Comparison of ENCODE assay signal across 1 cellular context in the genomic region with DNA sequence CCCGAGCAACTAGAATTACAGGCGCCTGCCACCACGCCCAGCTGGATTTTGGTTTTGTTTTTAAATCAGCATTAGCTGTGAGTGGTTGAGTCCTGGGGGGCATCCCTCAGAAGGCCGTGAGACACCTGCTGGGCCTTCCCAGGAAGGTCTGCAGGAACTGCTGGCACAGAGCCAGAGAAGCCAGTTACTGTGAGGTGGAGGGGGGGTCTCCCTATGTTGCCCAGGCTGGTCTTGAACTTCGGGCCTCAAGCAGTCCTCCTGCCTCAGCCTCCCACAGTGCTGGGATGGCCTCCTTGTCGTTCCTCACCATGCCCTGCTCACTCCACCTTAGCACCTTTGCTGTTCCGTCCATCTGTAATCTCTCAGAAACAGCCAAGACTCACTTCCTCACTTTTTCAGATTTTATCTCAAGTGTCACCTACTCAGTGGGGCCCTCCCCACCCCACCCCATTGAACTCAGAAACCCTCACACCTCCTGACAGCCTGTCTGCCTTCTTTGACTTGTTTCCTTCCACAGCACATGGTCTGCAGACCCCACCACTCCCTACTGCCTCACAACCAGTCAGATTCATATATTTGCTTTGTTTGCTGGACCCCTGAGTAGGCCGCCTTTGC.
TF ChIP-seq lines count a peak whose summit lies in the region.

No MANE protein-coding gene starts in this region.

TF ChIP-seq in K562, 482 proteins besides CTCF, POLR2A, EP300 and RAD21 (continued from another document and continues in another):
- TF ChIP-seq, protein P1, sequence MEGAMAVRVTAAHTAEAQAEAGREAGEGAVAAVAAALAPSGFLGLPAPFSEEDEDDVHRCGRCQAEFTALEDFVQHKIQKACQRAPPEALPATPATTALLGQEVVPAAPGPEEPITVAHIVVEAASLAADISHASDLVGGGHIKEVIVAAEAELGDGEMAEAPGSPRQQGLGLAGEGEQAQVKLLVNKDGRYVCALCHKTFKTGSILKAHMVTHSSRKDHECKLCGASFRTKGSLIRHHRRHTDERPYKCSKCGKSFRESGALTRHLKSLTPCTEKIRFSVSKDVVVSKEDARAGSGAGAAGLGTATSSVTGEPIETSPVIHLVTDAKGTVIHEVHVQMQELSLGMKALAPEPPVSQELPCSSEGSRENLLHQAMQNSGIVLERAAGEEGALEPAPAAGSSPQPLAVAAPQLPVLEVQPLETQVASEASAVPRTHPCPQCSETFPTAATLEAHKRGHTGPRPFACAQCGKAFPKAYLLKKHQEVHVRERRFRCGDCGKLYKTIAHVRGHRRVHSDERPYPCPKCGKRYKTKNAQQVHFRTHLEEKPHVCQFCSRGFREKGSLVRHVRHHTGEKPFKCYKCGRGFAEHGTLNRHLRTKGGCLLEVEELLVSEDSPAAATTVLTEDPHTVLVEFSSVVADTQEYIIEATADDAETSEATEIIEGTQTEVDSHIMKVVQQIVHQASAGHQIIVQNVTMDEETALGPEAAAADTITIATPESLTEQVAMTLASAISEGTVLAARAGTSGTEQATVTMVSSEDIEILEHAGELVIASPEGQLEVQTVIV (CRISPR knock-in tag; IDR thresholded peaks at IDR 0.05; ENCODE audit: borderline replicate concordance): no peak
- TF ChIP-seq ZNF239 (CRISPR knock-in tag; IDR thresholded peaks at IDR 0.05): no peak
- no peak for TF ChIP-seq FOS (IDR thresholded peaks at IDR 0.05; ENCODE audit: extremely low read depth, insufficient read length)
- TF ChIP-seq, protein P2, sequence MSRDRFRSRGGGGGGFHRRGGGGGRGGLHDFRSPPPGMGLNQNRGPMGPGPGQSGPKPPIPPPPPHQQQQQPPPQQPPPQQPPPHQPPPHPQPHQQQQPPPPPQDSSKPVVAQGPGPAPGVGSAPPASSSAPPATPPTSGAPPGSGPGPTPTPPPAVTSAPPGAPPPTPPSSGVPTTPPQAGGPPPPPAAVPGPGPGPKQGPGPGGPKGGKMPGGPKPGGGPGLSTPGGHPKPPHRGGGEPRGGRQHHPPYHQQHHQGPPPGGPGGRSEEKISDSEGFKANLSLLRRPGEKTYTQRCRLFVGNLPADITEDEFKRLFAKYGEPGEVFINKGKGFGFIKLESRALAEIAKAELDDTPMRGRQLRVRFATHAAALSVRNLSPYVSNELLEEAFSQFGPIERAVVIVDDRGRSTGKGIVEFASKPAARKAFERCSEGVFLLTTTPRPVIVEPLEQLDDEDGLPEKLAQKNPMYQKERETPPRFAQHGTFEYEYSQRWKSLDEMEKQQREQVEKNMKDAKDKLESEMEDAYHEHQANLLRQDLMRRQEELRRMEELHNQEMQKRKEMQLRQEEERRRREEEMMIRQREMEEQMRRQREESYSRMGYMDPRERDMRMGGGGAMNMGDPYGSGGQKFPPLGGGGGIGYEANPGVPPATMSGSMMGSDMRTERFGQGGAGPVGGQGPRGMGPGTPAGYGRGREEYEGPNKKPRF (IDR thresholded peaks at IDR 0.05; ENCODE audit: low read depth, low read length): no peak
- no peak for TF ChIP-seq ARHGAP35 (IDR thresholded peaks at IDR 0.05; ENCODE audit: partially characterized antibody)
- no peak for TF ChIP-seq PHF20 (IDR thresholded peaks at IDR 0.05; ENCODE audit: partially characterized antibody)
- TF ChIP-seq HINFP (tag; conservative IDR thresholded peaks at IDR 0.05; ENCODE audit: low read depth): no peak
- TF ChIP-seq SP2 (IDR thresholded peaks at IDR 0.05; ENCODE audit: extremely low read depth, low read depth, low read length, poor library complexity, severe bottlenecking): no peak
- TF ChIP-seq DDX20 (tag; IDR thresholded peaks at IDR 0.05; ENCODE audit: low read depth): no peak
- no peak for TF ChIP-seq TAF1 (IDR thresholded peaks at IDR 0.05; ENCODE audit: control insufficient read depth, extremely low read depth, insufficient read depth, low read length, severe bottlenecking)
- no peak for TF ChIP-seq ZNF695 (CRISPR knock-in tag; IDR thresholded peaks at IDR 0.05)
- TF ChIP-seq GABPB1 (CRISPR knock-in tag; IDR thresholded peaks at IDR 0.05): no peak
- TF ChIP-seq RBM39 (optimal IDR thresholded peaks at IDR 0.05; ENCODE audit: low read depth, low read length): no peak
- no peak for TF ChIP-seq ZNF143 (CRISPR knock-in tag; IDR thresholded peaks at IDR 0.05)
- no peak for TF ChIP-seq RFX1 (IDR thresholded peaks at IDR 0.05)
- no peak for TF ChIP-seq ZNF707 (CRISPR knock-in tag; conservative IDR thresholded peaks at IDR 0.05)
- TF ChIP-seq U2AF1 (optimal IDR thresholded peaks at IDR 0.05; ENCODE audit: low read depth, low read length): no peak
- TF ChIP-seq ZNF224 (CRISPR knock-in tag; IDR thresholded peaks at IDR 0.05): no peak
- TF ChIP-seq SAFB2 (IDR thresholded peaks at IDR 0.05; ENCODE audit: borderline replicate concordance, low read depth, low read length, severe bottlenecking): no peak
- TF ChIP-seq ZNF507 (tag; conservative IDR thresholded peaks at IDR 0.05): no peak
- peak in 1 of 2 experiments; percentile 75; a peak in 2 of 4 replicates for TF ChIP-seq HDAC1 (IDR thresholded peaks at IDR 0.05)
- TF ChIP-seq ZNF778 (CRISPR knock-in tag; IDR thresholded peaks at IDR 0.05): no peak
- TF ChIP-seq CCAR2 (IDR thresholded peaks at IDR 0.05; ENCODE audit: low read depth, low read length): no peak
- TF ChIP-seq RCOR1 (IDR thresholded peaks at IDR 0.05; ENCODE audit: borderline replicate concordance in 1 of 2, low read depth in 2 of 2, low read length in 2 of 2): peak in 1 of 2 experiments; percentile 84; a peak in 2 of 4 replicates
- TF ChIP-seq, protein P3, sequence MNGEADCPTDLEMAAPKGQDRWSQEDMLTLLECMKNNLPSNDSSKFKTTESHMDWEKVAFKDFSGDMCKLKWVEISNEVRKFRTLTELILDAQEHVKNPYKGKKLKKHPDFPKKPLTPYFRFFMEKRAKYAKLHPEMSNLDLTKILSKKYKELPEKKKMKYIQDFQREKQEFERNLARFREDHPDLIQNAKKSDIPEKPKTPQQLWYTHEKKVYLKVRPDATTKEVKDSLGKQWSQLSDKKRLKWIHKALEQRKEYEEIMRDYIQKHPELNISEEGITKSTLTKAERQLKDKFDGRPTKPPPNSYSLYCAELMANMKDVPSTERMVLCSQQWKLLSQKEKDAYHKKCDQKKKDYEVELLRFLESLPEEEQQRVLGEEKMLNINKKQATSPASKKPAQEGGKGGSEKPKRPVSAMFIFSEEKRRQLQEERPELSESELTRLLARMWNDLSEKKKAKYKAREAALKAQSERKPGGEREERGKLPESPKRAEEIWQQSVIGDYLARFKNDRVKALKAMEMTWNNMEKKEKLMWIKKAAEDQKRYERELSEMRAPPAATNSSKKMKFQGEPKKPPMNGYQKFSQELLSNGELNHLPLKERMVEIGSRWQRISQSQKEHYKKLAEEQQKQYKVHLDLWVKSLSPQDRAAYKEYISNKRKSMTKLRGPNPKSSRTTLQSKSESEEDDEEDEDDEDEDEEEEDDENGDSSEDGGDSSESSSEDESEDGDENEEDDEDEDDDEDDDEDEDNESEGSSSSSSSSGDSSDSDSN (IDR thresholded peaks at IDR 0.05; ENCODE audit: borderline replicate concordance in 1 of 2, low read depth in 2 of 2, low read length in 2 of 2): no peak
- TF ChIP-seq, protein P4, sequence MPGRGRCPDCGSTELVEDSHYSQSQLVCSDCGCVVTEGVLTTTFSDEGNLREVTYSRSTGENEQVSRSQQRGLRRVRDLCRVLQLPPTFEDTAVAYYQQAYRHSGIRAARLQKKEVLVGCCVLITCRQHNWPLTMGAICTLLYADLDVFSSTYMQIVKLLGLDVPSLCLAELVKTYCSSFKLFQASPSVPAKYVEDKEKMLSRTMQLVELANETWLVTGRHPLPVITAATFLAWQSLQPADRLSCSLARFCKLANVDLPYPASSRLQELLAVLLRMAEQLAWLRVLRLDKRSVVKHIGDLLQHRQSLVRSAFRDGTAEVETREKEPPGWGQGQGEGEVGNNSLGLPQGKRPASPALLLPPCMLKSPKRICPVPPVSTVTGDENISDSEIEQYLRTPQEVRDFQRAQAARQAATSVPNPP (IDR thresholded peaks at IDR 0.05; ENCODE audit: borderline replicate concordance, insufficient read depth, insufficient read length): no peak
- no peak for TF ChIP-seq THRAP3 (IDR thresholded peaks at IDR 0.05; ENCODE audit: borderline replicate concordance)
- no peak for TF ChIP-seq ZNF584 (CRISPR knock-in tag; IDR thresholded peaks at IDR 0.05; ENCODE audit: low read depth)
- no peak for TF ChIP-seq CHD2 (IDR thresholded peaks at IDR 0.05; ENCODE audit: low read depth, low read length)
- TF ChIP-seq MTA2 (IDR thresholded peaks at IDR 0.05; ENCODE audit: low read depth): peak; percentile 50; the same call in 1 of the 2 replicates
- TF ChIP-seq MTA1 (IDR thresholded peaks at IDR 0.05; ENCODE audit: borderline replicate concordance): 0 out of 2 replicates have a peak, but pooled peaks have one; percentile 61
- no peak for TF ChIP-seq NUFIP1 (IDR thresholded peaks at IDR 0.05; ENCODE audit: partially characterized antibody)
- no peak for TF ChIP-seq RB1 (IDR thresholded peaks at IDR 0.05; ENCODE audit: low read depth)
- TF ChIP-seq SMAD1 (IDR thresholded peaks at IDR 0.05; ENCODE audit: low read depth, low read length, partially characterized antibody): peak; percentile 44
- TF ChIP-seq, protein P5, sequence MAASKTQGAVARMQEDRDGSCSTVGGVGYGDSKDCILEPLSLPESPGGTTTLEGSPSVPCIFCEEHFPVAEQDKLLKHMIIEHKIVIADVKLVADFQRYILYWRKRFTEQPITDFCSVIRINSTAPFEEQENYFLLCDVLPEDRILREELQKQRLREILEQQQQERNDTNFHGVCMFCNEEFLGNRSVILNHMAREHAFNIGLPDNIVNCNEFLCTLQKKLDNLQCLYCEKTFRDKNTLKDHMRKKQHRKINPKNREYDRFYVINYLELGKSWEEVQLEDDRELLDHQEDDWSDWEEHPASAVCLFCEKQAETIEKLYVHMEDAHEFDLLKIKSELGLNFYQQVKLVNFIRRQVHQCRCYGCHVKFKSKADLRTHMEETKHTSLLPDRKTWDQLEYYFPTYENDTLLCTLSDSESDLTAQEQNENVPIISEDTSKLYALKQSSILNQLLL (CRISPR knock-in tag; IDR thresholded peaks at IDR 0.05; ENCODE audit: borderline replicate concordance): no peak
- TF ChIP-seq, protein P6, sequence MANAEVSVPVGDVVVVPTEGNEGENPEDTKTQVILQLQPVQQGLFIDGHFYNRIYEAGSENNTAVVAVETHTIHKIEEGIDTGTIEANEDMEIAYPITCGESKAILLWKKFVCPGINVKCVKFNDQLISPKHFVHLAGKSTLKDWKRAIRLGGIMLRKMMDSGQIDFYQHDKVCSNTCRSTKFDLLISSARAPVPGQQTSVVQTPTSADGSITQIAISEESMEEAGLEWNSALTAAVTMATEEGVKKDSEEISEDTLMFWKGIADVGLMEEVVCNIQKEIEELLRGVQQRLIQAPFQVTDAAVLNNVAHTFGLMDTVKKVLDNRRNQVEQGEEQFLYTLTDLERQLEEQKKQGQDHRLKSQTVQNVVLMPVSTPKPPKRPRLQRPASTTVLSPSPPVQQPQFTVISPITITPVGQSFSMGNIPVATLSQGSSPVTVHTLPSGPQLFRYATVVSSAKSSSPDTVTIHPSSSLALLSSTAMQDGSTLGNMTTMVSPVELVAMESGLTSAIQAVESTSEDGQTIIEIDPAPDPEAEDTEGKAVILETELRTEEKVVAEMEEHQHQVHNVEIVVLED (CRISPR knock-in tag; IDR thresholded peaks at IDR 0.05): no peak
- TF ChIP-seq ZNF785 (CRISPR knock-in tag; IDR thresholded peaks at IDR 0.05): no peak
- no peak for TF ChIP-seq KAT8 (IDR thresholded peaks at IDR 0.05; ENCODE audit: low read depth)
- TF ChIP-seq SRSF3 (IDR thresholded peaks at IDR 0.05; ENCODE audit: insufficient read depth, low read length): no peak
- no peak for TF ChIP-seq JUN (IDR thresholded peaks at IDR 0.05; ENCODE audit: borderline replicate concordance, low read depth, low read length)
- TF ChIP-seq JUN (CRISPR knock-in tag; IDR thresholded peaks at IDR 0.05; ENCODE audit: borderline replicate concordance): no peak
- TF ChIP-seq MTF1 (CRISPR knock-in tag; IDR thresholded peaks at IDR 0.05; ENCODE audit: borderline replicate concordance): no peak
- TF ChIP-seq HIVEP1 (CRISPR knock-in tag; IDR thresholded peaks at IDR 0.05): no peak
- no peak for TF ChIP-seq MAFG (tag; conservative IDR thresholded peaks at IDR 0.05)
- no peak; the same call in 1 of the 2 replicates for TF ChIP-seq NFE2 (IDR thresholded peaks at IDR 0.05; ENCODE audit: low read depth)
- TF ChIP-seq, protein P7, sequence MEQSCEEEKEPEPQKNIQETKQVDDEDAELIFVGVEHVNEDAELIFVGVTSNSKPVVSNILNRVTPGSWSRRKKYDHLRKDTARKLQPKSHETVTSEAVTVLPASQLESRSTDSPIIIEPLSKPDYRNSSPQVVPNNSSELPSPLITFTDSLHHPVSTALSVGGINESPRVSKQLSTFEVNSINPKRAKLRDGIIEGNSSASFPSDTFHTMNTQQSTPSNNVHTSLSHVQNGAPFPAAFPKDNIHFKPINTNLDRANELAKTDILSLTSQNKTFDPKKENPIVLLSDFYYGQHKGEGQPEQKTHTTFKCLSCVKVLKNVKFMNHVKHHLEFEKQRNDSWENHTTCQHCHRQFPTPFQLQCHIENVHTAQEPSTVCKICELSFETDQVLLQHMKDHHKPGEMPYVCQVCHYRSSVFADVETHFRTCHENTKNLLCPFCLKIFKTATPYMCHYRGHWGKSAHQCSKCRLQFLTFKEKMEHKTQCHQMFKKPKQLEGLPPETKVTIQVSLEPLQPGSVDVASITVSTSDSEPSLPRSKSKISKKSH (CRISPR knock-in tag; IDR thresholded peaks at IDR 0.05): no peak
- TF ChIP-seq TOE1 (IDR thresholded peaks at IDR 0.05; ENCODE audit: borderline replicate concordance): peak; percentile 56; the same call in 1 of the 2 replicates
- TF ChIP-seq TOE1 (CRISPR knock-in tag; IDR thresholded peaks at IDR 0.05; ENCODE audit: borderline replicate concordance, low read depth): no peak
- no peak for TF ChIP-seq SRSF1 (IDR thresholded peaks at IDR 0.05; ENCODE audit: low read depth, low read length)
- TF ChIP-seq ZNF77 (CRISPR knock-in tag; IDR thresholded peaks at IDR 0.05): no peak
- TF ChIP-seq MBD1 (CRISPR knock-in tag; IDR thresholded peaks at IDR 0.05): no peak
- no peak for TF ChIP-seq NELFE (IDR thresholded peaks at IDR 0.05; ENCODE audit: insufficient read depth, insufficient read length)
